11 cellular contexts compared by ENCODE assay signal in the genomic region with DNA sequence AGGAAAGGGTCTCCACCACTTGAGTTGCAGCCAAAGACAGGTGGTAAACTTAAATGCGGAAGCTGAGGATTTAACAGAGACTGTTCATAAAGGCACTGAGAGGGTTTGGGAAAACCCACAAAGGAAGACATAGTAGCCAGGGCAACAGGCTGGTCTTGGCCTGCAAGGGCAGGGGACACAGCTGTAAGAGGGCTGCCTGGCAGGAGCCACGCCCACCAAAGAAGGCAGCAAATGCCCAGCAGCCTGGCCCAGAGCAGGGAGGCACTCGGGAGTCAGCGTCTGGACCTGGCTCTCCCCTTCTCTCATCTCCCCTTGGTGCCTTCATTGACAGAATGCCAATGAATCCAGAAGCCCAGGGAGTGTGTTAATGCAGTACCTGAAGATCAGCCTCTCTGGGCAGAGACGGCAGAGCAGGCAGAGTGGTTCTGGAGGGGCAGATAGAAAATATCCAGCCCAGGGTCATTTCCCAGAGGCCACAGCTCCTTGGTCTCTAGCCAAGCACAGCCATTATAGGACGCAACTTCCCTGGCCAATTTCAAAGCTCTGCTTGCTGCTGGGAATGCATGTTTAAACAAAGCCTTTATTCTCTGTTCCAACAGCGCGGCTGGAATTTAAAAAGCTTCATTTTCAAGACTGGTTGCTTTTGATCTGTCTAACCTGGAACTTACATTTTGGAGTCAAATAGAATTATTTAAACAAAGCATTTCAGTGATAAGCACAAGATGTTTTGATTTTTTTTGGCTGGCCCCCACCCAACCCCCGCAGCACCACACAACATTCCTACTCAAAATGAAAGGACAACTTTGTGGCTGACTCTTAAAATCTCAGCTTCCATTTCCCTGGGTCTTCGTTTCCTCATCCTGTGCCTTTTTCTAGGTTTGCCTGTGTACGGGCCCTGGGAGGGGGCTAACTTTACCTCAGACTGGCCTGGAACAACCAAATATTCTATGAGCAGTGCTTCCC.
DNase-seq lines count a peak whose midpoint lies in the region; ATAC-seq and TF ChIP-seq lines count a peak whose summit lies in the region.
"Had no signal": no experiment of that assay in that cellular context is flagged by ENCODE, and none has a peak within 500 bp of the region (broad histone marks: within the 10 kb centered on the region; RNA-seq: fewer than 3 reads in every experiment).

No MANE protein-coding gene starts in this region.

- no peaks in the 10 kb centered on the region for H3K36me3 Mint-ChIP-seq in stimulated activated effector memory CD8-positive, alpha-beta T cell treated with anti-CD3 and anti-CD28 coated beads, Interleukin-12 subunit alpha, Interleukin-12 subunit beta, amount 100 ng/mL, for 72 hours

- no peak overlapping the region for H3K4me3 ChIP-seq in astrocyte of the spinal cord (ENCODE audit: low read depth, low read length)

- H3K27ac Mint-ChIP-seq in stimulated activated effector memory CD8-positive, alpha-beta T cell treated with anti-CD3 and anti-CD28 coated beads, Interleukin-12 subunit alpha, Interleukin-12 subunit beta, amount 100 ng/mL, for 72 hours: no peak overlapping the region

- H3K9me3 Mint-ChIP-seq in stimulated activated effector memory CD8-positive, alpha-beta T cell treated with anti-CD3 and anti-CD28 coated beads, Interleukin-12 subunit alpha, Interleukin-12 subunit beta, amount 100 ng/mL, for 72 hours: no peaks in the 10 kb centered on the region

- TF ChIP-seq CTCF in astrocyte of the spinal cord (IDR thresholded peaks at IDR 0.05; ENCODE audit: low read depth, low read length): no peak

- DNase-seq in MV-4-11 (lab: John Stamatoyannopoulos, UW): peak; percentile 9
- DNase-seq in astrocyte of the spinal cord (ENCODE audit: low read depth, low spot score): peak; percentile 37
- DNase-seq in hippocampal formation (lab: John Stamatoyannopoulos, UW): peak; percentile 29 to 36
- DNase-seq in stimulated activated effector memory CD8-positive, alpha-beta T cell treated with anti-CD3 and anti-CD28 coated beads, Interleukin-12 subunit alpha, Interleukin-12 subunit beta, amount 100 ng/mL, for 72 hours (ENCODE audit: low spot score in 2 of 2): no peak
- DNase-seq in NCI-H2029 treated with DMSO at 0.1 percent for 48 hours (lab: John Stamatoyannopoulos, UW): no peak
- DNase-seq in NOMO-1 (lab: John Stamatoyannopoulos, UW; ENCODE audit: unreplicated experiment in 2 of 2): no peak
- DNase-seq: activated CD4-positive, alpha-beta T cell treated with anti-CD3 and anti-CD28 coated beads for 48 hours; kidney glomerular epithelial cell; retina had no signal

- peak; percentile 36 for ATAC-seq in stimulated activated effector memory CD8-positive, alpha-beta T cell treated with anti-CD3 and anti-CD28 coated beads, Interleukin-12 subunit alpha, Interleukin-12 subunit beta, amount 100 ng/mL, for 72 hours
- ATAC-seq in HG03159 (IDR thresholded peaks at IDR 0.05; ENCODE audit: unreplicated experiment): no peak
- no peak for ATAC-seq in GM19452 (IDR thresholded peaks at IDR 0.05; ENCODE audit: unreplicated experiment)

- in situ Hi-C loops in astrocyte of the spinal cord (cut with HindIII; ENCODE audit: low sequenced_read_pairs): no loop called here

- no peak overlapping the region for H3K4me3 Mint-ChIP-seq in stimulated activated effector memory CD8-positive, alpha-beta T cell treated with anti-CD3 and anti-CD28 coated beads, Interleukin-12 subunit alpha, Interleukin-12 subunit beta, amount 100 ng/mL, for 72 hours

- no peaks in the 10 kb centered on the region for H3K4me1 Mint-ChIP-seq in stimulated activated effector memory CD8-positive, alpha-beta T cell treated with anti-CD3 and anti-CD28 coated beads, Interleukin-12 subunit alpha, Interleukin-12 subunit beta, amount 100 ng/mL, for 72 hours

Comparison
In these comparisons a context has a peak if more than half of its experiments do, and no peak if none do; other contexts are left out.
1. DNase-seq: peak in MV-4-11 (single experiment), astrocyte of the spinal cord (single experiment) and hippocampal formation (2 of 2); none in stimulated activated effector memory CD8-positive, alpha-beta T cell treated with anti-CD3 and anti-CD28 coated beads, Interleukin-12 subunit alpha, Interleukin-12 subunit beta, amount 100 ng/mL, for 72 hours (0 of 2), NCI-H2029 treated with DMSO at 0.1 percent for 48 hours (single experiment) and NOMO-1 (0 of 2).